Comparison of ENCODE assay signal across 1 cellular context in genomic region chr14:23643533-23644194, GRCh38.
TF ChIP-seq lines count a peak whose summit lies in the region.

No MANE protein-coding gene starts in this region.

TF ChIP-seq in HepG2, 621 proteins besides CTCF, POLR2A, EP300 and RAD21 (continued from another document):
- TF ChIP-seq, protein P1, sequence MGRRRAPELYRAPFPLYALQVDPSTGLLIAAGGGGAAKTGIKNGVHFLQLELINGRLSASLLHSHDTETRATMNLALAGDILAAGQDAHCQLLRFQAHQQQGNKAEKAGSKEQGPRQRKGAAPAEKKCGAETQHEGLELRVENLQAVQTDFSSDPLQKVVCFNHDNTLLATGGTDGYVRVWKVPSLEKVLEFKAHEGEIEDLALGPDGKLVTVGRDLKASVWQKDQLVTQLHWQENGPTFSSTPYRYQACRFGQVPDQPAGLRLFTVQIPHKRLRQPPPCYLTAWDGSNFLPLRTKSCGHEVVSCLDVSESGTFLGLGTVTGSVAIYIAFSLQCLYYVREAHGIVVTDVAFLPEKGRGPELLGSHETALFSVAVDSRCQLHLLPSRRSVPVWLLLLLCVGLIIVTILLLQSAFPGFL (CRISPR knock-in tag; IDR thresholded peaks at IDR 0.05): no peak
